ENCODE assay signal across 2 cellular contexts in the genomic region with DNA sequence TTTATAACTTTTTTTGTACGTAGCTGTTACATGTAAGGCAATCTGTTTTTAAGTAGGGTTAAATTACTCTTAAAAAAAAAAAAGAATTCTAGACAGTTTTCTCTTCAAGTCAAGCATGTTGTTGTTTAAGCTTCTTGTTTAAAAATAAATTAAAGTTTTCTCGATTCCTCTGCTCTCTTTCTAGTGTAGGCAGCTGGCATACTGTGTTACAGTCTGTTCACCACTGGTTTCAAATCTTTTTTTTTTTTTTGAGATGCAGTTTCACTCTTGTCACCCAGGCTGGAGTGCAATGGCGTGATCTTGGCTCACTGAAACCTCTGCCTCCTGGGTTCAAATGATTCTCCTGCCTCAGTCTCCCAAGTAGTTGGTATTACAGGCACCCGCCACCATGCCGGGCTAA. TPM values are rescaled to one million over a fixed set of nuclear protein-coding genes. Genes with fewer than 3 reads are reported as not detected.
"Had no signal": no experiment of that assay in that cellular context is flagged by ENCODE, and none has a peak within 500 bp of the region (broad histone marks: within the 10 kb centered on the region; RNA-seq: fewer than 3 reads in every experiment).

No MANE protein-coding gene starts in this region.

RNA-seq across cellular contexts. Expression of gene EDN1, which starts 29.9 kb away (rescaled TPM):
- polyA plus RNA-seq: immature natural killer cell; naive thymus-derived CD8-positive, alpha-beta T cell had no signal
